8 cellular contexts compared by ENCODE assay signal in the genomic region with DNA sequence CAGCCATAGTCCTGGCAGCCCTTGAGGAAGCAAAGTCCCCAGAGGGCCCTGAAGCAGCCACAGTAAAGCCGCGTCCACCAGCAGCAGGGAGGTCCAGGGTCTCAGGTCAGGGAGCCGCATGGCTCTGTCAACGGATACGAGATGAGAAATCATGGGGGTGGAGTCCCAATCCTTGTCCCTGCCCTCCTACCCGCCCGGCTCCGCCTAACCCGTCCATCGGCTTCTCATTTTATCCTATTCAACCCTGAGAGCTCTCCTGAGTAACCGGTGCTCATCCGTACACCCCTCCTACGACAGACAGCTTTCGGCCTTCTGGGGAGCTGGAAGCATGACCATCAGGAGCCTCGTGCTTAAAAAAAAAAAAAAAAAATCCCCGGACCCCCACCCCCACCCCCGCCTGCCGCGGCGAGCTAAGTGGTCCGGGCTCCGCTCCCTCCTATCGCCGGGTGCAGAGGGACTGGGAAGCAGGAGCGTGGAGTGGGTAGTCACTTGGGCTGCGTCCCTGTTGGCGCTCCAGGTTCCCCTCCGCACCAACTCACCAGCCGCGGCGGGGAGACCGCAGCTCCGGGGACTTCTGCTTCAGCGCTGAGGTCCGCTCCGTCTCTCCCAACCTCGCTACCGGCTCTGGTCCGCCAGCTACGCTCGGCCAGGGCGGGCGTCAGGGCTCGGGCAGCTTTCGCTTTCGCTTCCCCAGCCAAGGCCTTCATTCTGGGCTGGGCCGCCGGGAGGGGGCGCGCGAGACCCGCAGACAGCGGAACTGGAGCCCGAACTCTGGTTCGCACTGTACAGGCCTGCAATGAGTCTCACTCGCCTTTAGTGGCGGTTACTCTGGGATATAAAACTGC. TPM values are rescaled to one million over a fixed set of nuclear protein-coding genes. Genes with fewer than 3 reads are reported as not detected.
DNase-seq lines count a peak whose midpoint lies in the region; ATAC-seq and TF ChIP-seq lines count a peak whose summit lies in the region.

A gene (minus strand): TSS at position 626 of the 845 bp plus-strand sequence. CDS start 506 bp downstream, at position 120.

- H3K36me3 ChIP-seq in PC-9 (ENCODE audit: low read depth) (no peaks in the 10 kb centered on the region), muscle layer of colon (ENCODE audit: insufficient read depth, low read length) (peaks cover 37% of the 10 kb centered on the region)

- CTCF ChIA-PET in PC-9 (lab: Charles Lee) = interaction anchor here (0.5 to 2.7 kb wide), 25 partner anchors 11 to 710 kb away, joined by 3 to 49 read pairs (median 5); a partner anchor contains a TSS

- H3K9ac ChIP-seq in muscle layer of colon (ENCODE audit: low read length) = peak within 1 kb of the TSS; percentile 75

- intact Hi-C loops in PC-9 (cut with micrococcal nuclease; ENCODE audit: unreplicated experiment) = loop anchor here (1.0 to 2.0 kb wide), 6 partner anchors 15 to 411 kb away; a partner anchor contains a TSS

- peak; percentile 65 for DNase-seq in DMS79 (lab: John Stamatoyannopoulos, UW)
- peak; percentile 82 for DNase-seq in Jurkat, Clone E6-1 (ENCODE audit: low read depth, low spot score)
- DNase-seq in PC-9 = peak; percentile 79 to 96
- DNase-seq in activated T-cell treated with anti-CD3 and anti-CD28 coated beads, Interleukin-2, amount 50 U/mL, for 1 hour = peak; percentile 99
- peak; percentile 92 to 97 for DNase-seq in erythroblast (lab: John Stamatoyannopoulos, UW)
- peak; percentile 95 to 98 for DNase-seq in stimulated activated CD8-positive, alpha-beta memory T cell treated with anti-CD3 and anti-CD28 coated beads, Interleukin-7, amount 100 ng/mL, for 1 hour (ENCODE audit: low read depth in 2 of 2)

- no peaks in the 10 kb centered on the region for H3K9me3 ChIP-seq in PC-9 (ENCODE audit: insufficient read depth, low read depth)
- H3K9me3 ChIP-seq in muscle layer of colon (ENCODE audit: low read length) = no peaks in the 10 kb centered on the region

- no peaks in the 10 kb centered on the region for H3K9me2 ChIP-seq in PC-9 (ENCODE audit: insufficient read depth)

- peak; percentile 22 for TF ChIP-seq POLR2A in erythroblast (IDR thresholded peaks at IDR 0.05; ENCODE audit: low read length)

- peak; percentile 93 for TF ChIP-seq CTCF in PC-9 (conservative IDR thresholded peaks at IDR 0.05)

- 0 out of 2 replicates have a peak, but pooled peaks cover 9% of the 10 kb centered on the region for H3F3A ChIP-seq in PC-9 (ENCODE audit: insufficient read depth, low read depth)

- H3K79me2 ChIP-seq in PC-9 (ENCODE audit: low read depth) = no peaks in the 10 kb centered on the region

- H3K27ac ChIP-seq in PC-9 (peak within 1 kb of the TSS; percentile 21; the same call in 1 of the 2 replicates), muscle layer of colon (ENCODE audit: low read depth, low read length) (peak within 1 kb of the TSS; percentile 80)

- POLR2A ChIA-PET in PC-9 (lab: Charles Lee; ENCODE audit: unreplicated experiment) = interaction anchor here (0.6 to 1.0 kb wide), 6 partner anchors 16 to 370 kb away, joined by 3 to 9 read pairs (median 3); a partner anchor contains a TSS

- H3K27me3 ChIP-seq in PC-9 (ENCODE audit: insufficient read depth, low read depth) (no peaks in the 10 kb centered on the region), muscle layer of colon (ENCODE audit: control insufficient read depth in 1 of 2, insufficient read depth in 2 of 2, low read length in 2 of 2) (no peaks in the 10 kb centered on the region)

- peak within 1 kb of the TSS; percentile 89 for H2AFZ ChIP-seq in PC-9

- ATAC-seq in GM21619 (IDR thresholded peaks at IDR 0.05; ENCODE audit: unreplicated experiment) = peak; percentile 69

- H4K20me1 ChIP-seq in PC-9 (ENCODE audit: insufficient read depth) = no peaks in the 10 kb centered on the region

- H3K4me2 ChIP-seq in PC-9 = peak within 1 kb of the TSS; percentile 95

- no TSS peak for BruUV-seq in PC-9 (replicated peaks; lab: Mats Ljungman, UMichigan)

- peak within 1 kb of the TSS; percentile 84 for H3K4me3 ChIP-seq in Jurkat, Clone E6-1 (ENCODE audit: low read length)
- H3K4me3 ChIP-seq in PC-9 (peak within 1 kb of the TSS; percentile 68), muscle layer of colon (ENCODE audit: low read depth in 1 of 2, low read length in 2 of 2) (peak within 1 kb of the TSS; percentile 43 to 80)

- H3K4me1 ChIP-seq in PC-9 (replicated peaks; ENCODE audit: insufficient read depth) (peaks cover 13% of the 10 kb centered on the region), muscle layer of colon (ENCODE audit: insufficient read depth, low read length) (peaks cover 20% of the 10 kb centered on the region)

RNA-seq across cellular contexts. Expression of the gene that starts here (rescaled TPM):
- polyA plus RNA-seq in Jurkat, Clone E6-1 (2012; ENCODE audit: insufficient read depth, insufficient read length) = 54.7 TPM
- total RNA-seq in PC-9 (2021) = 70.6 and 91.2 TPM in 2 replicates

Comparison
In these comparisons a context has a peak if more than half of its experiments do, and no peak if none do; other contexts are left out.
1. Peak in every context shown above with its lines: DNase-seq, ATAC-seq, H3K4me3 ChIP-seq and H3K27ac ChIP-seq.